ENCODE assay signal across 1 cellular context in the genomic region with DNA sequence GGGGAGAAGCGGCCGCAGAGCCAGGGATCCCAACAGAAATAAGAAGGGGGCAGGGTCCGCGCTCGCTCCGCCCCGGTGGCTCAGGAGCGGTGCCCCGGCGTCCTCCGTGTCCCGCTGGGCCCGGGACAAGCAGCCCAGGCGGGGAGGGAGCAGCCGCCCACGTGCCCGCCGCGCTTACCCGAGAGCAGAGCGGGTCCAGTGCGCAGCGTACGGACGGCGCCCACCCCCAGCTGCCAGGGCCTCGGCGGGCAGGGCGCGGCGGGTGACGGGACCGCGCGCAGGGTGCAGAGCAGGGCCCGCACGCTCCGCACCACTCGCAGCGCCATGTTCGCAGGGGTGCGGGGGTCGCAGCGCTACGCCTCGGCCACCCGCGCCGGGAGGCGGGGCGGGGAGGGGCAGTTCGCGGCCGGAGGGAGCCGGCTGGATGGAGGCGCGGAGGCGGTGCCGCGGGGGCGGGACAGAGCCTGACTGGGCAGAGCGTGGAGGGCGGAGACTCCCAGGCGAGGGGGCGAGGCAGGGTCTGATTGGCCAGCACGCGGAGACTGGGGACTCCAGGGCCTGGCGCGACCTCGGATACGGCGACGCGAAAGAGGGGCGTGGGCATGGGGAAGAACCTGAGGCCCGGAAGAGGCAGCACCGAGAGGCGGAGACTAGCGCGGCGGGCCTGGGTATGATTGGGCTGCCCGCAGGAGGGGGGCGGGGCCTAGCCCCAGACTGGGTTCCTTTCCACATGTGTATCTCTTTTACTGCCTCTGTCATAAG.
TF ChIP-seq lines count a peak whose summit lies in the region.

A gene (minus strand): TSS at position 443 of the 762 bp plus-strand sequence. CDS start 117 bp downstream, at position 326.

TF ChIP-seq in HepG2, 621 proteins besides CTCF, POLR2A, EP300 and RAD21 (continued from another document and continues in another):
- TF ChIP-seq TMF1 (CRISPR knock-in tag; IDR thresholded peaks at IDR 0.05; ENCODE audit: low read depth) (no peak), ZNF263 (CRISPR knock-in tag; IDR thresholded peaks at IDR 0.05) (peak; percentile 23), NR3C1 (CRISPR knock-in tag; IDR thresholded peaks at IDR 0.05) (no peak), ATF1 (CRISPR knock-in tag; IDR thresholded peaks at IDR 0.05) (no peak), ATF7-NPFF (CRISPR knock-in tag; IDR thresholded peaks at IDR 0.05; ENCODE audit: low read depth) (peak; percentile 98), SPEN (CRISPR knock-in tag; IDR thresholded peaks at IDR 0.05; ENCODE audit: low read depth) (peak; percentile 75), ZSCAN29 (CRISPR knock-in tag; conservative IDR thresholded peaks at IDR 0.05) (no peak), MTF2 (CRISPR knock-in tag; IDR thresholded peaks at IDR 0.05; ENCODE audit: borderline replicate concordance) (no peak), ETV5 (CRISPR knock-in tag; IDR thresholded peaks at IDR 0.05; ENCODE audit: borderline replicate concordance) (peak; percentile 14), MIXL1 (CRISPR knock-in tag; IDR thresholded peaks at IDR 0.05) (0 out of 2 replicates have a peak, but pooled peaks have one; percentile 13), MYNN (CRISPR knock-in tag; IDR thresholded peaks at IDR 0.05; ENCODE audit: low read depth) (0 out of 2 replicates have a peak, but pooled peaks have one; percentile 18), ZNF33A (CRISPR knock-in tag; IDR thresholded peaks at IDR 0.05; ENCODE audit: borderline replicate concordance) (no peak), KLF9 (CRISPR knock-in tag; IDR thresholded peaks at IDR 0.05; ENCODE audit: low read depth) (no peak), EED (CRISPR knock-in tag; IDR thresholded peaks at IDR 0.05) (peak; percentile 88), SIX1 (CRISPR knock-in tag; IDR thresholded peaks at IDR 0.05; ENCODE audit: borderline replicate concordance) (no peak), ZBTB38 (CRISPR knock-in tag; IDR thresholded peaks at IDR 0.05) (peak; percentile 93), MATR3 (CRISPR knock-in tag; IDR thresholded peaks at IDR 0.05) (no peak), MBNL3 (CRISPR knock-in tag; conservative IDR thresholded peaks at IDR 0.05) (no peak), ZBTB7B (CRISPR knock-in tag; IDR thresholded peaks at IDR 0.05) (peak; percentile 67; the same call in 1 of the 2 replicates), SCMH1 (CRISPR knock-in tag; IDR thresholded peaks at IDR 0.05; ENCODE audit: borderline replicate concordance) (no peak), SUZ12 (IDR thresholded peaks at IDR 0.05; ENCODE audit: low read depth, low read length) (no peak), CCAR2 (optimal IDR thresholded peaks at IDR 0.05; ENCODE audit: low read depth, low read length) (no peak), ZNF816 (CRISPR knock-in tag; IDR thresholded peaks at IDR 0.05; ENCODE audit: borderline replicate concordance) (no peak; the same call in 1 of the 2 replicates), RARA (CRISPR knock-in tag; IDR thresholded peaks at IDR 0.05) (no peak), SMAD9 (CRISPR knock-in tag; IDR thresholded peaks at IDR 0.05) (no peak; the same call in 1 of the 2 replicates), ZNF337 (CRISPR knock-in tag; IDR thresholded peaks at IDR 0.05; ENCODE audit: borderline replicate concordance, low read depth) (no peak), ZNF446 (CRISPR knock-in tag; IDR thresholded peaks at IDR 0.05) (peak; percentile 61; the same call in 1 of the 2 replicates), U2AF1 (optimal IDR thresholded peaks at IDR 0.05; ENCODE audit: low read depth, low read length) (no peak), ZNF17 (CRISPR knock-in tag; IDR thresholded peaks at IDR 0.05) (no peak), ZNF292 (CRISPR knock-in tag; IDR thresholded peaks at IDR 0.05; ENCODE audit: borderline replicate concordance, low read depth) (no peak)
- TF ChIP-seq, protein P1, sequence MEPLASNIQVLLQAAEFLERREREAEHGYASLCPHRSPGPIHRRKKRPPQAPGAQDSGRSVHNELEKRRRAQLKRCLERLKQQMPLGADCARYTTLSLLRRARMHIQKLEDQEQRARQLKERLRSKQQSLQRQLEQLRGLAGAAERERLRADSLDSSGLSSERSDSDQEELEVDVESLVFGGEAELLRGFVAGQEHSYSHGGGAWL (CRISPR knock-in tag; IDR thresholded peaks at IDR 0.05) = peak; percentile 83; the same call in 1 of the 2 replicates
- TF ChIP-seq, protein P2, sequence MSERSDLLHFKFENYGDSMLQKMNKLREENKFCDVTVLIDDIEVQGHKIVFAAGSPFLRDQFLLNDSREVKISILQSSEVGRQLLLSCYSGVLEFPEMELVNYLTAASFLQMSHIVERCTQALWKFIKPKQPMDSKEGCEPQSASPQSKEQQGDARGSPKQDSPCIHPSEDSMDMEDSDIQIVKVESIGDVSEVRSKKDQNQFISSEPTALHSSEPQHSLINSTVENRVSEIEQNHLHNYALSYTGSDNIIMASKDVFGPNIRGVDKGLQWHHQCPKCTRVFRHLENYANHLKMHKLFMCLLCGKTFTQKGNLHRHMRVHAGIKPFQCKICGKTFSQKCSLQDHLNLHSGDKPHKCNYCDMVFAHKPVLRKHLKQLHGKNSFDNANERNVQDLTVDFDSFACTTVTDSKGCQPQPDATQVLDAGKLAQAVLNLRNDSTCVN (CRISPR knock-in tag; IDR thresholded peaks at IDR 0.05; ENCODE audit: borderline replicate concordance) = no peak; the same call in 1 of the 2 replicates
- TF ChIP-seq, protein P3, sequence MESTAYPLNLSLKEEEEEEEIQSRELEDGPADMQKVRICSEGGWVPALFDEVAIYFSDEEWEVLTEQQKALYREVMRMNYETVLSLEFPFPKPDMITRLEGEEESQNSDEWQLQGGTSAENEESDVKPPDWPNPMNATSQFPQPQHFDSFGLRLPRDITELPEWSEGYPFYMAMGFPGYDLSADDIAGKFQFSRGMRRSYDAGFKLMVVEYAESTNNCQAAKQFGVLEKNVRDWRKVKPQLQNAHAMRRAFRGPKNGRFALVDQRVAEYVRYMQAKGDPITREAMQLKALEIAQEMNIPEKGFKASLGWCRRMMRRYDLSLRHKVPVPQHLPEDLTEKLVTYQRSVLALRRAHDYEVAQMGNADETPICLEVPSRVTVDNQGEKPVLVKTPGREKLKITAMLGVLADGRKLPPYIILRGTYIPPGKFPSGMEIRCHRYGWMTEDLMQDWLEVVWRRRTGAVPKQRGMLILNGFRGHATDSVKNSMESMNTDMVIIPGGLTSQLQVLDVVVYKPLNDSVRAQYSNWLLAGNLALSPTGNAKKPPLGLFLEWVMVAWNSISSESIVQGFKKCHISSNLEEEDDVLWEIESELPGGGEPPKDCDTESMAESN (CRISPR knock-in tag; conservative IDR thresholded peaks at IDR 0.05) = peak; percentile 87
- TF ChIP-seq, protein P4, sequence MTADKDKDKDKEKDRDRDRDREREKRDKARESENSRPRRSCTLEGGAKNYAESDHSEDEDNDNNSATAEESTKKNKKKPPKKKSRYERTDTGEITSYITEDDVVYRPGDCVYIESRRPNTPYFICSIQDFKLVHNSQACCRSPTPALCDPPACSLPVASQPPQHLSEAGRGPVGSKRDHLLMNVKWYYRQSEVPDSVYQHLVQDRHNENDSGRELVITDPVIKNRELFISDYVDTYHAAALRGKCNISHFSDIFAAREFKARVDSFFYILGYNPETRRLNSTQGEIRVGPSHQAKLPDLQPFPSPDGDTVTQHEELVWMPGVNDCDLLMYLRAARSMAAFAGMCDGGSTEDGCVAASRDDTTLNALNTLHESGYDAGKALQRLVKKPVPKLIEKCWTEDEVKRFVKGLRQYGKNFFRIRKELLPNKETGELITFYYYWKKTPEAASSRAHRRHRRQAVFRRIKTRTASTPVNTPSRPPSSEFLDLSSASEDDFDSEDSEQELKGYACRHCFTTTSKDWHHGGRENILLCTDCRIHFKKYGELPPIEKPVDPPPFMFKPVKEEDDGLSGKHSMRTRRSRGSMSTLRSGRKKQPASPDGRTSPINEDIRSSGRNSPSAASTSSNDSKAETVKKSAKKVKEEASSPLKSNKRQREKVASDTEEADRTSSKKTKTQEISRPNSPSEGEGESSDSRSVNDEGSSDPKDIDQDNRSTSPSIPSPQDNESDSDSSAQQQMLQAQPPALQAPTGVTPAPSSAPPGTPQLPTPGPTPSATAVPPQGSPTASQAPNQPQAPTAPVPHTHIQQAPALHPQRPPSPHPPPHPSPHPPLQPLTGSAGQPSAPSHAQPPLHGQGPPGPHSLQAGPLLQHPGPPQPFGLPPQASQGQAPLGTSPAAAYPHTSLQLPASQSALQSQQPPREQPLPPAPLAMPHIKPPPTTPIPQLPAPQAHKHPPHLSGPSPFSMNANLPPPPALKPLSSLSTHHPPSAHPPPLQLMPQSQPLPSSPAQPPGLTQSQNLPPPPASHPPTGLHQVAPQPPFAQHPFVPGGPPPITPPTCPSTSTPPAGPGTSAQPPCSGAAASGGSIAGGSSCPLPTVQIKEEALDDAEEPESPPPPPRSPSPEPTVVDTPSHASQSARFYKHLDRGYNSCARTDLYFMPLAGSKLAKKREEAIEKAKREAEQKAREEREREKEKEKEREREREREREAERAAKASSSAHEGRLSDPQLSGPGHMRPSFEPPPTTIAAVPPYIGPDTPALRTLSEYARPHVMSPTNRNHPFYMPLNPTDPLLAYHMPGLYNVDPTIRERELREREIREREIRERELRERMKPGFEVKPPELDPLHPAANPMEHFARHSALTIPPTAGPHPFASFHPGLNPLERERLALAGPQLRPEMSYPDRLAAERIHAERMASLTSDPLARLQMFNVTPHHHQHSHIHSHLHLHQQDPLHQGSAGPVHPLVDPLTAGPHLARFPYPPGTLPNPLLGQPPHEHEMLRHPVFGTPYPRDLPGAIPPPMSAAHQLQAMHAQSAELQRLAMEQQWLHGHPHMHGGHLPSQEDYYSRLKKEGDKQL (CRISPR knock-in tag; IDR thresholded peaks at IDR 0.05; ENCODE audit: low read depth) = no peak
- TF ChIP-seq, protein P5, sequence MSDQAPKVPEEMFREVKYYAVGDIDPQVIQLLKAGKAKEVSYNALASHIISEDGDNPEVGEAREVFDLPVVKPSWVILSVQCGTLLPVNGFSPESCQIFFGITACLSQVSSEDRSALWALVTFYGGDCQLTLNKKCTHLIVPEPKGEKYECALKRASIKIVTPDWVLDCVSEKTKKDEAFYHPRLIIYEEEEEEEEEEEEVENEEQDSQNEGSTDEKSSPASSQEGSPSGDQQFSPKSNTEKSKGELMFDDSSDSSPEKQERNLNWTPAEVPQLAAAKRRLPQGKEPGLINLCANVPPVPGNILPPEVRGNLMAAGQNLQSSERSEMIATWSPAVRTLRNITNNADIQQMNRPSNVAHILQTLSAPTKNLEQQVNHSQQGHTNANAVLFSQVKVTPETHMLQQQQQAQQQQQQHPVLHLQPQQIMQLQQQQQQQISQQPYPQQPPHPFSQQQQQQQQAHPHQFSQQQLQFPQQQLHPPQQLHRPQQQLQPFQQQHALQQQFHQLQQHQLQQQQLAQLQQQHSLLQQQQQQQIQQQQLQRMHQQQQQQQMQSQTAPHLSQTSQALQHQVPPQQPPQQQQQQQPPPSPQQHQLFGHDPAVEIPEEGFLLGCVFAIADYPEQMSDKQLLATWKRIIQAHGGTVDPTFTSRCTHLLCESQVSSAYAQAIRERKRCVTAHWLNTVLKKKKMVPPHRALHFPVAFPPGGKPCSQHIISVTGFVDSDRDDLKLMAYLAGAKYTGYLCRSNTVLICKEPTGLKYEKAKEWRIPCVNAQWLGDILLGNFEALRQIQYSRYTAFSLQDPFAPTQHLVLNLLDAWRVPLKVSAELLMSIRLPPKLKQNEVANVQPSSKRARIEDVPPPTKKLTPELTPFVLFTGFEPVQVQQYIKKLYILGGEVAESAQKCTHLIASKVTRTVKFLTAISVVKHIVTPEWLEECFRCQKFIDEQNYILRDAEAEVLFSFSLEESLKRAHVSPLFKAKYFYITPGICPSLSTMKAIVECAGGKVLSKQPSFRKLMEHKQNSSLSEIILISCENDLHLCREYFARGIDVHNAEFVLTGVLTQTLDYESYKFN (CRISPR knock-in tag; conservative IDR thresholded peaks at IDR 0.05) = no peak
- TF ChIP-seq, protein P6, sequence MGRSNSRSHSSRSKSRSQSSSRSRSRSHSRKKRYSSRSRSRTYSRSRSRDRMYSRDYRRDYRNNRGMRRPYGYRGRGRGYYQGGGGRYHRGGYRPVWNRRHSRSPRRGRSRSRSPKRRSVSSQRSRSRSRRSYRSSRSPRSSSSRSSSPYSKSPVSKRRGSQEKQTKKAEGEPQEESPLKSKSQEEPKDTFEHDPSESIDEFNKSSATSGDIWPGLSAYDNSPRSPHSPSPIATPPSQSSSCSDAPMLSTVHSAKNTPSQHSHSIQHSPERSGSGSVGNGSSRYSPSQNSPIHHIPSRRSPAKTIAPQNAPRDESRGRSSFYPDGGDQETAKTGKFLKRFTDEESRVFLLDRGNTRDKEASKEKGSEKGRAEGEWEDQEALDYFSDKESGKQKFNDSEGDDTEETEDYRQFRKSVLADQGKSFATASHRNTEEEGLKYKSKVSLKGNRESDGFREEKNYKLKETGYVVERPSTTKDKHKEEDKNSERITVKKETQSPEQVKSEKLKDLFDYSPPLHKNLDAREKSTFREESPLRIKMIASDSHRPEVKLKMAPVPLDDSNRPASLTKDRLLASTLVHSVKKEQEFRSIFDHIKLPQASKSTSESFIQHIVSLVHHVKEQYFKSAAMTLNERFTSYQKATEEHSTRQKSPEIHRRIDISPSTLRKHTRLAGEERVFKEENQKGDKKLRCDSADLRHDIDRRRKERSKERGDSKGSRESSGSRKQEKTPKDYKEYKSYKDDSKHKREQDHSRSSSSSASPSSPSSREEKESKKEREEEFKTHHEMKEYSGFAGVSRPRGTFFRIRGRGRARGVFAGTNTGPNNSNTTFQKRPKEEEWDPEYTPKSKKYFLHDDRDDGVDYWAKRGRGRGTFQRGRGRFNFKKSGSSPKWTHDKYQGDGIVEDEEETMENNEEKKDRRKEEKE (IDR thresholded peaks at IDR 0.05) = no peak
- TF ChIP-seq, protein P7, sequence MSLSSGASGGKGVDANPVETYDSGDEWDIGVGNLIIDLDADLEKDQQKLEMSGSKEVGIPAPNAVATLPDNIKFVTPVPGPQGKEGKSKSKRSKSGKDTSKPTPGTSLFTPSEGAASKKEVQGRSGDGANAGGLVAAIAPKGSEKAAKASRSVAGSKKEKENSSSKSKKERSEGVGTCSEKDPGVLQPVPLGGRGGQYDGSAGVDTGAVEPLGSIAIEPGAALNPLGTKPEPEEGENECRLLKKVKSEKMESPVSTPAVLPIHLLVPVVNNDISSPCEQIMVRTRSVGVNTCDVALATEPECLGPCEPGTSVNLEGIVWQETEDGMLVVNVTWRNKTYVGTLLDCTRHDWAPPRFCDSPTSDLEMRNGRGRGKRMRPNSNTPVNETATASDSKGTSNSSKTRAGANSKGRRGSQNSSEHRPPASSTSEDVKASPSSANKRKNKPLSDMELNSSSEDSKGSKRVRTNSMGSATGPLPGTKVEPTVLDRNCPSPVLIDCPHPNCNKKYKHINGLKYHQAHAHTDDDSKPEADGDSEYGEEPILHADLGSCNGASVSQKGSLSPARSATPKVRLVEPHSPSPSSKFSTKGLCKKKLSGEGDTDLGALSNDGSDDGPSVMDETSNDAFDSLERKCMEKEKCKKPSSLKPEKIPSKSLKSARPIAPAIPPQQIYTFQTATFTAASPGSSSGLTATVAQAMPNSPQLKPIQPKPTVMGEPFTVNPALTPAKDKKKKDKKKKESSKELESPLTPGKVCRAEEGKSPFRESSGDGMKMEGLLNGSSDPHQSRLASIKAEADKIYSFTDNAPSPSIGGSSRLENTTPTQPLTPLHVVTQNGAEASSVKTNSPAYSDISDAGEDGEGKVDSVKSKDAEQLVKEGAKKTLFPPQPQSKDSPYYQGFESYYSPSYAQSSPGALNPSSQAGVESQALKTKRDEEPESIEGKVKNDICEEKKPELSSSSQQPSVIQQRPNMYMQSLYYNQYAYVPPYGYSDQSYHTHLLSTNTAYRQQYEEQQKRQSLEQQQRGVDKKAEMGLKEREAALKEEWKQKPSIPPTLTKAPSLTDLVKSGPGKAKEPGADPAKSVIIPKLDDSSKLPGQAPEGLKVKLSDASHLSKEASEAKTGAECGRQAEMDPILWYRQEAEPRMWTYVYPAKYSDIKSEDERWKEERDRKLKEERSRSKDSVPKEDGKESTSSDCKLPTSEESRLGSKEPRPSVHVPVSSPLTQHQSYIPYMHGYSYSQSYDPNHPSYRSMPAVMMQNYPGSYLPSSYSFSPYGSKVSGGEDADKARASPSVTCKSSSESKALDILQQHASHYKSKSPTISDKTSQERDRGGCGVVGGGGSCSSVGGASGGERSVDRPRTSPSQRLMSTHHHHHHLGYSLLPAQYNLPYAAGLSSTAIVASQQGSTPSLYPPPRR (CRISPR knock-in tag; IDR thresholded peaks at IDR 0.05; ENCODE audit: borderline replicate concordance) = no peak; the same call in 1 of the 2 replicates
